ENCODE assay signal across 20 cellular contexts in genomic region chr18:40371673-40372072, GRCh38.
DNase-seq lines count a peak whose midpoint lies in the region; ATAC-seq and TF ChIP-seq lines count a peak whose summit lies in the region.
"Had no signal": no experiment of that assay in that cellular context is flagged by ENCODE, and none has a peak within 500 bp of the region (broad histone marks: within the 10 kb centered on the region; RNA-seq: fewer than 3 reads in every experiment).

No MANE protein-coding gene starts in this region.

- TF ChIP-seq CTCF in AG04450 (IDR thresholded peaks at IDR 0.05; ENCODE audit: low read depth, low read length) (no peak), astrocyte of the spinal cord (IDR thresholded peaks at IDR 0.05; ENCODE audit: low read depth, low read length) (no peak), GM10248 (IDR thresholded peaks at IDR 0.05; ENCODE audit: control extremely low read depth, extremely low read depth, low read depth, missing control alignments) (no peak)

- in situ Hi-C loops in astrocyte of the spinal cord (cut with HindIII; ENCODE audit: low sequenced_read_pairs), result no loop called here

- no peak overlapping the region for H3K4me3 ChIP-seq in AG04450 (ENCODE audit: low read depth, low read length)
- H3K4me3 ChIP-seq in astrocyte of the spinal cord (ENCODE audit: low read depth, low read length), result no peak overlapping the region
- H3K4me3 ChIP-seq: GM12878, psoas muscle, upper lobe of right lung had no signal

- H3K27me3 ChIP-seq in AG04450 (ENCODE audit: control insufficient read depth, insufficient read depth, low read length), result no peaks in the 10 kb centered on the region
- H3K27me3 ChIP-seq: upper lobe of right lung had no signal

- DNase-seq in AG04450 (ENCODE audit: low read depth, low spot score) (peak; percentile 26), HS-27A (ENCODE audit: low read depth) (peak; percentile 29), astrocyte of the spinal cord (ENCODE audit: low read depth, low spot score) (peak; percentile 58), glomerular endothelial cell (ENCODE audit: extremely low read depth, low read depth, low spot score) (peak; percentile 27), NOMO-1 treated with DMSO at 0.1 percent for 48 hours (lab: John Stamatoyannopoulos, UW; ENCODE audit: unreplicated experiment) (no peak), GM10248 (ENCODE audit: extremely low spot score) (no peak), MV-4-11 (lab: John Stamatoyannopoulos, UW) (no peak)
- DNase-seq: activated CD8-positive, alpha-beta memory T cell treated with anti-CD3 and anti-CD28 coated beads, Interleukin-2, amount 10 ng/mL, durations not matched to agents 7 days and 5 days; activated gamma-delta T cell; effector CD4-positive, alpha-beta T cell; glutamatergic neuron; mesendoderm; NCI-H1694; NCI-H446 treated with DMSO at 0.1 percent for 48 hours; nephron progenitor cell; psoas muscle; SHP77 treated with DMSO at 0.1 percent for 48 hours; upper lobe of right lung had no signal

- no peaks in the 10 kb centered on the region for H3K9me3 ChIP-seq in AG04450 (ENCODE audit: control insufficient read depth, insufficient read depth, low read length)
- H3K9me3 ChIP-seq: psoas muscle, upper lobe of right lung had no signal

- no peak for ATAC-seq in HG03196 (IDR thresholded peaks at IDR 0.05; ENCODE audit: unreplicated experiment)
- ATAC-seq: activated CD8-positive, alpha-beta memory T cell treated with anti-CD3 and anti-CD28 coated beads, Interleukin-2, amount 10 ng/mL, durations not matched to agents 7 days and 5 days; GM12878; psoas muscle; upper lobe of right lung had no signal

- POLR2A ChIA-PET in AG04450 (lab: Yijun Ruan, JAX), result interaction anchor here (0.7 kb wide), 1 partner anchor 1543 kb away, joined by 3 read pairs; no protein-coding TSS in a partner anchor
- POLR2A ChIA-PET in GM10248 (lab: Yijun Ruan, JAX), result no interaction called here

- H3K27ac ChIP-seq in AG04450 (ENCODE audit: low read depth, low read length), result no peak overlapping the region
- H3K27ac ChIP-seq: psoas muscle, upper lobe of right lung had no signal

- CTCF ChIA-PET in AG04450 (lab: Charles Lee), result interaction anchor here (0.6 to 1.5 kb wide), 2 partner anchors 208 to 1020 kb away, joined by 3 to 5 read pairs; no protein-coding TSS in a partner anchor
- CTCF ChIA-PET in GM10248 (lab: Yijun Ruan, JAX), result interaction anchor here (1.4 kb wide), 1 partner anchor 20 kb away, joined by 3 read pairs; no protein-coding TSS in a partner anchor

Comparison
In these comparisons a context has a peak if more than half of its experiments do, and no peak if none do; other contexts are left out.
1. DNase-seq: peak in AG04450 (single experiment), HS-27A (single experiment), astrocyte of the spinal cord (single experiment) and glomerular endothelial cell (single experiment); none in NOMO-1 treated with DMSO at 0.1 percent for 48 hours (single experiment), GM10248 (single experiment) and MV-4-11 (single experiment).